22 cellular contexts compared by ENCODE assay signal in the genomic region with DNA sequence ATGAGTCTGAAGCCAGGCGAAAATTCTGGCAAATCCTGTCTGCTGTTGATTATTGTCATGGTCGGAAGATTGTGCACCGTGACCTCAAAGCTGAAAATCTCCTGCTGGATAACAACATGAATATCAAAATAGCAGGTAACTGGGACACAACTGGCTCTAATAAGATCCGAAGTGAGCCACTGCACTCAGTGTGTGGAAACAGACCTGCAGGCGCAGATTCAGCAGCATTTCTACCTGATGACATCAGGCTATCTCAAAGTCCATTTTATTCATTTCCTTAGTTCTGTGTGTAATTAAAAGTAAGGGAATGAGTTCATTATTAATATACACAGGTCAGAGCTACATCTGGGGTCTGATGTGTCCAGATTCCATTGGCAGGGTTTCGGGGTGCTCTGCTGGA.
"Had no signal": no experiment of that assay in that cellular context is flagged by ENCODE, and none has a peak within 500 bp of the region (broad histone marks: within the 10 kb centered on the region; RNA-seq: fewer than 3 reads in every experiment).

No MANE protein-coding gene starts in this region.

- H3K4me1 ChIP-seq: prostate gland, testis, upper lobe of left lung had no signal

- ATAC-seq: activated CD8-positive, alpha-beta T cell treated with anti-CD3 and anti-CD28 coated beads for 36 hours; right cardiac atrium; SK-N-SH treated with all-trans-retinoic acid at 6 μM for 48 hours; T-cell had no signal

- FAIRE-seq: colon, frontal cortex had no signal

- H3K27ac ChIP-seq: brain microvascular endothelial cell, prostate gland, skin epidermis, stomach, testis, upper lobe of left lung had no signal

- H3K9me3 Mint-ChIP-seq: activated CD8-positive, alpha-beta T cell treated with anti-CD3 and anti-CD28 coated beads for 36 hours; activated T-helper 2 cell treated with anti-CD3 and anti-CD28 coated beads, Interferon-gamma antibody, Interleukin-2, Interleukin-4, amounts not matched to agents 10 μg/mL and 5 μg/mL and 100 μg/mL, durations not matched to agents 14 hours and 24 hours and 36 hours; T-cell had no signal

- H3K9me3 ChIP-seq: prostate gland, stomach, testis, upper lobe of left lung had no signal

- H3K4me1 Mint-ChIP-seq: T-cell had no signal

- H3K27ac Mint-ChIP-seq: activated CD8-positive, alpha-beta T cell treated with anti-CD3 and anti-CD28 coated beads for 36 hours; activated T-helper 2 cell treated with anti-CD3 and anti-CD28 coated beads, Interferon-gamma antibody, Interleukin-2, Interleukin-4, amounts not matched to agents 10 μg/mL and 5 μg/mL and 100 μg/mL, durations not matched to agents 14 hours and 24 hours and 36 hours; T-cell had no signal

- H3K4me3 ChIP-seq: lung, prostate gland, skin epidermis, stomach, testis, upper lobe of left lung had no signal

- DNase-seq: activated CD4-positive, alpha-beta T cell treated with anti-CD3 and anti-CD28 coated beads for 48 hours; activated CD4-positive, CD25-positive, alpha-beta regulatory T cell; activated CD8-positive, alpha-beta T cell treated with anti-CD3 and anti-CD28 coated beads for 36 hours; activated naive CD4-positive, alpha-beta T cell treated with Interleukin-2 at 50 U/mL for 16 hours; activated T-cell treated with anti-CD3 and anti-CD28 coated beads, Interleukin-2, amount 50 U/mL, for 1 hour; brain microvascular endothelial cell; central memory CD4-positive, alpha-beta T cell; erythroblast; occipital lobe; right cardiac atrium; stimulated activated CD4-positive, alpha-beta T cell treated with anti-CD3 and anti-CD28 coated beads, Interleukin-4, amount 100 ng/mL, for 1 hour; stomach; T-cell; testis; upper lobe of left lung had no signal

- H3K36me3 ChIP-seq: prostate gland had no signal

- H3K27me3 ChIP-seq: brain microvascular endothelial cell, stomach, testis, upper lobe of left lung had no signal

- H3K27me3 Mint-ChIP-seq: activated CD8-positive, alpha-beta T cell treated with anti-CD3 and anti-CD28 coated beads for 36 hours; T-cell had no signal

- H3K4me3 Mint-ChIP-seq: activated CD8-positive, alpha-beta T cell treated with anti-CD3 and anti-CD28 coated beads for 36 hours; T-cell had no signal
